In the genomic region with DNA sequence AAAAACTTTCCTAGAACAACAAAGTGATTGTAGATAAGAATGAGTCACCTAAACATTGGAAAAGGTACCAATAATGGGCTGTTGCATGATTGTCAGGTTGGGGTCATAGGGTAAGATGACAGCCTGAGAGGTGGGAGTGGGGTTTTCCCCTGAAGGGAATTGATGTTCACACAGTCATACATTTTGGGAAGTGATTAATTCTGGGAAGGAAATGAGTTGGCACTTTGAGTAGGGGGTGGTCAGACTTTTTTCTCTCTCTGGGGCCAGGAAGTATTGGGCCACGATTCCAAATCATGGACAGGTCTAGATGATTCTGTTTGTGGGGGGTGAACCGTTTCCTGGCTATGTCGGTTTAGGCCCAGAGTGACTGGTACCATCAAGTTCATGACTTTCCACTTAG, we compare ENCODE assay signal across 1 cellular context.
TF ChIP-seq lines count a peak whose summit lies in the region.

No MANE protein-coding gene starts in this region.

TF ChIP-seq in WTC11, 78 proteins besides CTCF, POLR2A, EP300 and RAD21 (continued from another document):
- TF ChIP-seq, protein P1, sequence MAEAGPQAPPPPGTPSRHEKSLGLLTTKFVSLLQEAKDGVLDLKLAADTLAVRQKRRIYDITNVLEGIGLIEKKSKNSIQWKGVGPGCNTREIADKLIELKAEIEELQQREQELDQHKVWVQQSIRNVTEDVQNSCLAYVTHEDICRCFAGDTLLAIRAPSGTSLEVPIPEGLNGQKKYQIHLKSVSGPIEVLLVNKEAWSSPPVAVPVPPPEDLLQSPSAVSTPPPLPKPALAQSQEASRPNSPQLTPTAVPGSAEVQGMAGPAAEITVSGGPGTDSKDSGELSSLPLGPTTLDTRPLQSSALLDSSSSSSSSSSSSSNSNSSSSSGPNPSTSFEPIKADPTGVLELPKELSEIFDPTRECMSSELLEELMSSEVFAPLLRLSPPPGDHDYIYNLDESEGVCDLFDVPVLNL (CRISPR knock-in tag; IDR thresholded peaks at IDR 0.05; ENCODE audit: borderline replicate concordance, low read depth), result no peak
- no peak for TF ChIP-seq SP1 (CRISPR knock-in tag; conservative IDR thresholded peaks at IDR 0.05)
- TF ChIP-seq, protein P2, sequence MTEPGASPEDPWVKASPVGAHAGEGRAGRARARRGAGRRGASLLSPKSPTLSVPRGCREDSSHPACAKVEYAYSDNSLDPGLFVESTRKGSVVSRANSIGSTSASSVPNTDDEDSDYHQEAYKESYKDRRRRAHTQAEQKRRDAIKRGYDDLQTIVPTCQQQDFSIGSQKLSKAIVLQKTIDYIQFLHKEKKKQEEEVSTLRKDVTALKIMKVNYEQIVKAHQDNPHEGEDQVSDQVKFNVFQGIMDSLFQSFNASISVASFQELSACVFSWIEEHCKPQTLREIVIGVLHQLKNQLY (CRISPR knock-in tag; IDR thresholded peaks at IDR 0.05), result no peak
- TF ChIP-seq TEAD4 (CRISPR knock-in tag; IDR thresholded peaks at IDR 0.05), result no peak
- TF ChIP-seq, protein P3, sequence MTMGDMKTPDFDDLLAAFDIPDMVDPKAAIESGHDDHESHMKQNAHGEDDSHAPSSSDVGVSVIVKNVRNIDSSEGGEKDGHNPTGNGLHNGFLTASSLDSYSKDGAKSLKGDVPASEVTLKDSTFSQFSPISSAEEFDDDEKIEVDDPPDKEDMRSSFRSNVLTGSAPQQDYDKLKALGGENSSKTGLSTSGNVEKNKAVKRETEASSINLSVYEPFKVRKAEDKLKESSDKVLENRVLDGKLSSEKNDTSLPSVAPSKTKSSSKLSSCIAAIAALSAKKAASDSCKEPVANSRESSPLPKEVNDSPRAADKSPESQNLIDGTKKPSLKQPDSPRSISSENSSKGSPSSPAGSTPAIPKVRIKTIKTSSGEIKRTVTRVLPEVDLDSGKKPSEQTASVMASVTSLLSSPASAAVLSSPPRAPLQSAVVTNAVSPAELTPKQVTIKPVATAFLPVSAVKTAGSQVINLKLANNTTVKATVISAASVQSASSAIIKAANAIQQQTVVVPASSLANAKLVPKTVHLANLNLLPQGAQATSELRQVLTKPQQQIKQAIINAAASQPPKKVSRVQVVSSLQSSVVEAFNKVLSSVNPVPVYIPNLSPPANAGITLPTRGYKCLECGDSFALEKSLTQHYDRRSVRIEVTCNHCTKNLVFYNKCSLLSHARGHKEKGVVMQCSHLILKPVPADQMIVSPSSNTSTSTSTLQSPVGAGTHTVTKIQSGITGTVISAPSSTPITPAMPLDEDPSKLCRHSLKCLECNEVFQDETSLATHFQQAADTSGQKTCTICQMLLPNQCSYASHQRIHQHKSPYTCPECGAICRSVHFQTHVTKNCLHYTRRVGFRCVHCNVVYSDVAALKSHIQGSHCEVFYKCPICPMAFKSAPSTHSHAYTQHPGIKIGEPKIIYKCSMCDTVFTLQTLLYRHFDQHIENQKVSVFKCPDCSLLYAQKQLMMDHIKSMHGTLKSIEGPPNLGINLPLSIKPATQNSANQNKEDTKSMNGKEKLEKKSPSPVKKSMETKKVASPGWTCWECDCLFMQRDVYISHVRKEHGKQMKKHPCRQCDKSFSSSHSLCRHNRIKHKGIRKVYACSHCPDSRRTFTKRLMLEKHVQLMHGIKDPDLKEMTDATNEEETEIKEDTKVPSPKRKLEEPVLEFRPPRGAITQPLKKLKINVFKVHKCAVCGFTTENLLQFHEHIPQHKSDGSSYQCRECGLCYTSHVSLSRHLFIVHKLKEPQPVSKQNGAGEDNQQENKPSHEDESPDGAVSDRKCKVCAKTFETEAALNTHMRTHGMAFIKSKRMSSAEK (CRISPR knock-in tag; IDR thresholded peaks at IDR 0.05; ENCODE audit: borderline replicate concordance), result no peak
